15 cellular contexts compared by ENCODE assay signal in genomic region chr6:25472314-25472713, GRCh38.
A peak's percentile ranks its signal among the peaks of the same experiment; 100 is the strongest.
DNase-seq lines count a peak whose midpoint lies in the region; ATAC-seq and TF ChIP-seq lines count a peak whose summit lies in the region.
"Had no signal": no experiment of that assay in that cellular context is flagged by ENCODE, and none has a peak within 500 bp of the region (broad histone marks: within the 10 kb centered on the region; RNA-seq: fewer than 3 reads in every experiment).

No MANE protein-coding gene starts in this region.

- intact Hi-C loops in PC-3 (cut with micrococcal nuclease), result no loop called here
- intact Hi-C loops in ascending aorta (cut with DNase I), result loop anchor here (5.0 kb wide), 1 partner anchor 35 kb away; no protein-coding TSS in a partner anchor
- intact Hi-C loops in posterior vena cava (cut with DNase I), result no loop called here

- H3K27ac ChIP-seq in PC-3 (ENCODE audit: low read length) (no peak overlapping the region), ascending aorta (no peak overlapping the region)
- H3K27ac ChIP-seq: heart right ventricle had no signal

- H3K27me3 ChIP-seq in H7 (ENCODE audit: control insufficient read depth, insufficient read depth, low read length), result no peaks in the 10 kb centered on the region
- no peaks in the 10 kb centered on the region for H3K27me3 ChIP-seq in PC-3 (ENCODE audit: low read length)
- H3K27me3 ChIP-seq in ascending aorta, result no peaks in the 10 kb centered on the region
- H3K27me3 ChIP-seq: heart right ventricle had no signal

- no TSS peak for BruUV-seq in PC-3 (replicated peaks; lab: Mats Ljungman, UMichigan)

- H3K4me3 ChIP-seq in AG10803 (ENCODE audit: low read length) (no peak overlapping the region), H7 (ENCODE audit: insufficient read depth, low read depth, low read length) (no peak overlapping the region), PC-3 (ENCODE audit: low read length) (no peak overlapping the region), epithelial cell of proximal tubule (ENCODE audit: low read depth, low read length) (no peak overlapping the region), ascending aorta (no peak overlapping the region)
- H3K4me3 ChIP-seq: heart right ventricle had no signal

- no peak overlapping the region for H3K9ac ChIP-seq in PC-3 (ENCODE audit: low read length)

- H2AFZ ChIP-seq in PC-3 (ENCODE audit: low read length), result no peak overlapping the region

- TF ChIP-seq CTCF in AG10803 (conservative IDR thresholded peaks at IDR 0.05; ENCODE audit: low read length) (peak; percentile 11; the same call in 1 of the 2 replicates), PC-3 (conservative IDR thresholded peaks at IDR 0.05; ENCODE audit: low read depth, low read length) (peak; percentile 30; the same call in 1 of the 2 replicates), epithelial cell of proximal tubule (conservative IDR thresholded peaks at IDR 0.05; ENCODE audit: low read depth, low read length) (peak; percentile 42), ascending aorta (IDR thresholded peaks at IDR 0.05) (no peak), GM10266 (IDR thresholded peaks at IDR 0.05; ENCODE audit: control insufficient read depth, insufficient read depth, low read depth, missing control alignments) (no peak)

- no peaks in the 10 kb centered on the region for H4K20me1 ChIP-seq in PC-3 (ENCODE audit: low read length)

- H3K9me3 ChIP-seq in PC-3 (ENCODE audit: low read length), result no peaks in the 10 kb centered on the region
- no peaks in the 10 kb centered on the region for H3K9me3 ChIP-seq in ascending aorta
- H3K9me3 ChIP-seq: heart right ventricle had no signal

- ATAC-seq in PC-3, result peak; percentile 46; the same call in 1 of the 2 replicates
- no peak for ATAC-seq in GM21737 (IDR thresholded peaks at IDR 0.05; ENCODE audit: unreplicated experiment)
- ATAC-seq: heart right ventricle; stimulated activated memory B cell treated with anti-CD40 and anti-IgM and Interleukin-4, amounts not matched to agents 10 μg/mL and 1 μg/mL and 100 μg/mL, for 72 hours had no signal

- DNase-seq in AG10803 (ENCODE audit: low read depth), result no peak
- DNase-seq in H7, result peak; percentile 20
- peak; percentile 48 for DNase-seq in PC-3
- DNase-seq in epithelial cell of proximal tubule (ENCODE audit: low read depth), result no peak
- DNase-seq in ascending aorta (ENCODE audit: low spot score in 2 of 2), result no peak
- no peak for DNase-seq in posterior vena cava (ENCODE audit: low spot score)
- no peak for DNase-seq in GM10266 (ENCODE audit: extremely low spot score)
- DNase-seq: activated CD4-positive, alpha-beta memory T cell treated with anti-CD3 and anti-CD28 coated beads for 36 hours; activated naive CD4-positive, alpha-beta T cell treated with anti-CD3 and anti-CD28 coated beads, Interleukin-2, amount 10 ng/mL, durations not matched to agents 7 days and 5 days; dermis blood vessel endothelial cell; heart right ventricle; Kasumi-1; occipital lobe had no signal

- H3K36me3 ChIP-seq in H7 (replicated peaks; ENCODE audit: control insufficient read depth, insufficient read depth, low read length), result no peaks in the 10 kb centered on the region
- H3K36me3 ChIP-seq in PC-3 (ENCODE audit: low read depth, low read length), result no peaks in the 10 kb centered on the region
- peaks cover 13 to 23% of the 10 kb centered on the region in 2 donors for H3K36me3 ChIP-seq in ascending aorta
- H3K36me3 ChIP-seq: heart right ventricle had no signal

- H3K9me2 ChIP-seq in PC-3 (replicated peaks; ENCODE audit: low read length), result no peaks in the 10 kb centered on the region

- CTCF ChIA-PET in PC-3 (lab: Charles Lee), result interaction anchor here (0.5 kb wide), 1 partner anchor 26 kb away, joined by 3 read pairs; no protein-coding TSS in a partner anchor

- H3K4me2 ChIP-seq in PC-3 (ENCODE audit: low read length), result no peak overlapping the region

- H3F3A ChIP-seq in PC-3 (ENCODE audit: low read length, unreplicated experiment), result no peaks in the 10 kb centered on the region

- POLR2A ChIA-PET in PC-3 (lab: Charles Lee; ENCODE audit: unreplicated experiment), result no interaction called here

- H3K4me1 ChIP-seq in PC-3 (ENCODE audit: insufficient read depth, low read length), result peaks cover 21% of the 10 kb centered on the region
- peaks cover 0 to 4% of the 10 kb centered on the region in 2 donors for H3K4me1 ChIP-seq in ascending aorta
- H3K4me1 ChIP-seq: heart right ventricle had no signal

- no peaks in the 10 kb centered on the region for H3K79me2 ChIP-seq in PC-3 (ENCODE audit: low read length)

Comparison
In these comparisons a context has a peak if more than half of its experiments do, and no peak if none do; other contexts are left out.
1. DNase-seq: peak in H7 (single experiment) and PC-3 (single experiment); none in AG10803 (single experiment), epithelial cell of proximal tubule (single experiment), ascending aorta (0 of 2), posterior vena cava (single experiment) and GM10266 (single experiment).
2. CTCF ChIP-seq: peak in AG10803 (single experiment), PC-3 (single experiment) and epithelial cell of proximal tubule (single experiment); none in ascending aorta (0 of 3) and GM10266 (single experiment).